16 cellular contexts compared by ENCODE assay signal in genomic region chr4:113077611-113078010, GRCh38. TPM values are rescaled to one million over a fixed set of nuclear protein-coding genes. Genes with fewer than 3 reads are reported as not detected.
DNase-seq lines count a peak whose midpoint lies in the region; ATAC-seq, FAIRE-seq and TF ChIP-seq lines count a peak whose summit lies in the region.
"Had no signal": no experiment of that assay in that cellular context is flagged by ENCODE, and none has a peak within 500 bp of the region (broad histone marks: within the 10 kb centered on the region; RNA-seq: fewer than 3 reads in every experiment).

No MANE protein-coding gene starts in this region.

- H3K27ac ChIP-seq in GM23338 (ENCODE audit: low read depth) (no peak overlapping the region), angular gyrus (ENCODE audit: low read depth, low read length) (peak overlapping the region; percentile 67)
- H3K27ac ChIP-seq: breast epithelium, testis had no signal

- H4K20me1 ChIP-seq in GM23338 (replicated peaks; ENCODE audit: insufficient read depth), result no peaks in the 10 kb centered on the region

- CTCF ChIA-PET in activated CD4-positive, alpha-beta memory T cell treated with anti-CD3 and anti-CD28 coated beads, Interleukin-2, amount 10 ng/mL, durations not matched to agents 7 days and 5 days (lab: Charles Lee), result no interaction called here

- H3K4me3 ChIP-seq in GM23338, result no peak overlapping the region
- H3K4me3 ChIP-seq: breast epithelium, testis had no signal

- no peak for TF ChIP-seq CTCF in GM23338 (conservative IDR thresholded peaks at IDR 0.05; ENCODE audit: low read depth in 2 of 2)

- no peaks in the 10 kb centered on the region for H3K27me3 ChIP-seq in GM23338 (ENCODE audit: insufficient read depth)
- H3K27me3 ChIP-seq: breast epithelium, testis had no signal

- H3K27ac Mint-ChIP-seq in GM23338, result no peak overlapping the region
- H3K27ac Mint-ChIP-seq in activated CD4-positive, alpha-beta memory T cell treated with anti-CD3 and anti-CD28 coated beads, Interleukin-2, amount 10 ng/mL, durations not matched to agents 7 days and 5 days, result no peak overlapping the region
- H3K27ac Mint-ChIP-seq: activated CD8-positive, alpha-beta memory T cell treated with anti-CD3 and anti-CD28 coated beads, Interleukin-2, amount 10 ng/mL, durations not matched to agents 7 days and 5 days; CD4-positive, alpha-beta T cell had no signal

- FAIRE-seq in H54 (lab: Jason Lieb, UNC), result no peak
- FAIRE-seq: endothelial cell of umbilical vein had no signal

- DNase-seq in Ammon's horn (ENCODE audit: low spot score) (peak; percentile 68), GM23338 (ENCODE audit: low spot score) (no peak), midbrain (lab: John Stamatoyannopoulos, UW) (peak; percentile 58), H54 (ENCODE audit: insufficient read length, low spot score) (no peak)
- DNase-seq in activated CD4-positive, alpha-beta memory T cell treated with anti-CD3 and anti-CD28 coated beads, Interleukin-2, amount 10 ng/mL, durations not matched to agents 7 days and 5 days, result no peak
- no peak for DNase-seq in stimulated activated CD4-positive, alpha-beta T cell treated with anti-CD3 and anti-CD28 coated beads, Interleukin-2, amount 100 ng/mL, for 24 hours
- DNase-seq: activated CD4-positive, alpha-beta T cell treated with anti-CD3 and anti-CD28 coated beads for 4 hours; activated CD8-positive, alpha-beta memory T cell treated with anti-CD3 and anti-CD28 coated beads, Interleukin-2, amount 10 ng/mL, durations not matched to agents 7 days and 5 days; CD4-positive, alpha-beta T cell; Karpas-422; NCI-H1105; testis had no signal

- no peak overlapping the region for H3K4me2 ChIP-seq in GM23338

- H2AFZ ChIP-seq in GM23338, result no peak overlapping the region

- no peaks in the 10 kb centered on the region for H3K9me3 Mint-ChIP-seq in GM23338
- H3K9me3 Mint-ChIP-seq in activated CD4-positive, alpha-beta memory T cell treated with anti-CD3 and anti-CD28 coated beads, Interleukin-2, amount 10 ng/mL, durations not matched to agents 7 days and 5 days, result no peaks in the 10 kb centered on the region
- H3K9me3 Mint-ChIP-seq: CD4-positive, alpha-beta T cell had no signal

- no peaks in the 10 kb centered on the region for H3F3A ChIP-seq in GM23338 (replicated peaks; ENCODE audit: low read depth)

- H3K36me3 Mint-ChIP-seq in GM23338 (ENCODE audit: low read depth), result no peaks in the 10 kb centered on the region
- no peaks in the 10 kb centered on the region for H3K36me3 Mint-ChIP-seq in activated CD4-positive, alpha-beta memory T cell treated with anti-CD3 and anti-CD28 coated beads, Interleukin-2, amount 10 ng/mL, durations not matched to agents 7 days and 5 days (ENCODE audit: low read depth)
- H3K36me3 Mint-ChIP-seq: activated CD8-positive, alpha-beta memory T cell treated with anti-CD3 and anti-CD28 coated beads, Interleukin-2, amount 10 ng/mL, durations not matched to agents 7 days and 5 days had no signal

- H3K27me3 Mint-ChIP-seq in GM23338 (ENCODE audit: insufficient read depth, low read depth, poor library complexity), result no peaks in the 10 kb centered on the region
- no peaks in the 10 kb centered on the region for H3K27me3 Mint-ChIP-seq in activated CD4-positive, alpha-beta memory T cell treated with anti-CD3 and anti-CD28 coated beads, Interleukin-2, amount 10 ng/mL, durations not matched to agents 7 days and 5 days
- H3K27me3 Mint-ChIP-seq: activated CD8-positive, alpha-beta memory T cell treated with anti-CD3 and anti-CD28 coated beads, Interleukin-2, amount 10 ng/mL, durations not matched to agents 7 days and 5 days; CD4-positive, alpha-beta T cell had no signal

- no peaks in the 10 kb centered on the region for H3K9me2 ChIP-seq in GM23338 (ENCODE audit: insufficient read depth)

- POLR2A ChIA-PET in activated CD4-positive, alpha-beta memory T cell treated with anti-CD3 and anti-CD28 coated beads, Interleukin-2, amount 10 ng/mL, durations not matched to agents 7 days and 5 days (lab: Charles Lee), result no interaction called here

- TF ChIP-seq POLR2A in GM18505 (IDR thresholded peaks at IDR 0.05; ENCODE audit: borderline replicate concordance, extremely low read depth, insufficient read depth, insufficient read length) (no peak), H54 (IDR thresholded peaks at IDR 0.05; ENCODE audit: low read depth, low read length) (no peak)

- peaks cover 17% of the 10 kb centered on the region; the same call in 2 of the 3 replicates for H3K4me1 Mint-ChIP-seq in GM23338
- no peaks in the 10 kb centered on the region for H3K4me1 Mint-ChIP-seq in activated CD4-positive, alpha-beta memory T cell treated with anti-CD3 and anti-CD28 coated beads, Interleukin-2, amount 10 ng/mL, durations not matched to agents 7 days and 5 days
- H3K4me1 Mint-ChIP-seq: activated CD8-positive, alpha-beta memory T cell treated with anti-CD3 and anti-CD28 coated beads, Interleukin-2, amount 10 ng/mL, durations not matched to agents 7 days and 5 days had no signal

- H3K36me3 ChIP-seq in GM23338 (ENCODE audit: insufficient read depth), result no peaks in the 10 kb centered on the region
- H3K36me3 ChIP-seq: breast epithelium had no signal

- peaks cover 4% of the 10 kb centered on the region; the same call in 1 of the 2 replicates for H3K4me1 ChIP-seq in GM23338 (ENCODE audit: insufficient read depth)
- H3K4me1 ChIP-seq: breast epithelium, testis had no signal

- no peak overlapping the region for H3K4me3 Mint-ChIP-seq in GM23338
- no peak overlapping the region for H3K4me3 Mint-ChIP-seq in activated CD4-positive, alpha-beta memory T cell treated with anti-CD3 and anti-CD28 coated beads, Interleukin-2, amount 10 ng/mL, durations not matched to agents 7 days and 5 days
- H3K4me3 Mint-ChIP-seq: activated CD8-positive, alpha-beta memory T cell treated with anti-CD3 and anti-CD28 coated beads, Interleukin-2, amount 10 ng/mL, durations not matched to agents 7 days and 5 days; CD4-positive, alpha-beta T cell had no signal

- peak; percentile 40; the same call in 2 of the 3 replicates for ATAC-seq in GM23338
- no peak for ATAC-seq in GM18505 (IDR thresholded peaks at IDR 0.05; ENCODE audit: unreplicated experiment)
- ATAC-seq: activated CD8-positive, alpha-beta memory T cell treated with anti-CD3 and anti-CD28 coated beads, Interleukin-2, amount 10 ng/mL, durations not matched to agents 7 days and 5 days had no signal

- H3K79me2 ChIP-seq in GM23338 (replicated peaks; ENCODE audit: insufficient read depth), result no peaks in the 10 kb centered on the region

TF ChIP-seq in GM23338, 12 proteins besides CTCF, POLR2A, EP300 and RAD21 (continues in another document):
- TF ChIP-seq NANOG (IDR thresholded peaks at IDR 0.05; ENCODE audit: borderline replicate concordance) (no peak), STAT1 (IDR thresholded peaks at IDR 0.05; ENCODE audit: unreplicated experiment) (no peak)

RNA-seq across cellular contexts. Expression of gene ANK2, which starts 28.2 kb away (rescaled TPM):
- 23.8 and 40.4 TPM in 2 replicates for total RNA-seq in GM23338 (2014; rRNA removed; shearing (Covaris generic))
- 7.3 and 7.7 TPM in 2 replicates for polyA plus RNA-seq in GM23338 (2016; fragmentation: Nextera tagmentation; extraction: Ambion mirVana)
- 1 to 10 TPM; 1.5 to 1.9 TPM for total RNA-seq in activated CD4-positive, alpha-beta memory T cell treated with anti-CD3 and anti-CD28 coated beads, Interleukin-2, amount 10 ng/mL, durations not matched to agents 7 days and 5 days
- total RNA-seq: endothelial cell of umbilical vein had no signal
- polyA plus RNA-seq: endothelial cell of umbilical vein had no signal

Comparison
In these comparisons a context has a peak if more than half of its experiments do, and no peak if none do; other contexts are left out.
1. DNase-seq: peak in Ammon's horn (single experiment) and midbrain (single experiment); none in GM23338 (single experiment), activated CD4-positive, alpha-beta memory T cell treated with anti-CD3 and anti-CD28 coated beads, Interleukin-2, amount 10 ng/mL, durations not matched to agents 7 days and 5 days (single experiment), stimulated activated CD4-positive, alpha-beta T cell treated with anti-CD3 and anti-CD28 coated beads, Interleukin-2, amount 100 ng/mL, for 24 hours (0 of 2) and H54 (single experiment).